27 cellular contexts compared by ENCODE assay signal in genomic region chr13:94325148-94325528, GRCh38.
A peak's percentile ranks its signal among the peaks of the same experiment; 100 is the strongest.
DNase-seq lines count a peak whose midpoint lies in the region; ATAC-seq and TF ChIP-seq lines count a peak whose summit lies in the region.
"Had no signal": no experiment of that assay in that cellular context is flagged by ENCODE, and none has a peak within 500 bp of the region (broad histone marks: within the 10 kb centered on the region; RNA-seq: fewer than 3 reads in every experiment).

No MANE protein-coding gene starts in this region.

- no peak for DNase-seq in activated CD8-positive, alpha-beta memory T cell treated with anti-CD3 and anti-CD28 coated beads, Interleukin-2, amount 10 ng/mL, durations not matched to agents 7 days and 5 days
- DNase-seq in activated CD8-positive, alpha-beta memory T cell treated with anti-CD3 and anti-CD28 coated beads for 24 hours = no peak
- DNase-seq in chondrocyte (ENCODE audit: low spot score) (no peak), mesothelial cell of epicardium (ENCODE audit: low spot score in 2 of 2, unreplicated experiment in 2 of 2) (no peak), KG1 (lab: John Stamatoyannopoulos, UW) (no peak), midbrain (lab: John Stamatoyannopoulos, UW) (no peak), NCI-H146 treated with DMSO at 0.1 percent for 48 hours (lab: John Stamatoyannopoulos, UW; ENCODE audit: unreplicated experiment) (no peak)
- DNase-seq: activated CD4-positive, alpha-beta T cell treated with anti-CD3 and anti-CD28 coated beads, Interleukin-2, amount 50 U/mL, for 4 hours; activated CD8-positive, alpha-beta memory T cell treated with anti-CD3 and anti-CD28 coated beads, Interleukin-2, amount 50 U/mL, for 48 hours; activated naive CD8-positive, alpha-beta T cell treated with anti-CD3 and anti-CD28 coated beads, Interleukin-2, amount 10 ng/mL, durations not matched to agents 7 days and 5 days; Calu3; cerebellar nuclear complex; foreskin keratinocyte; left lung; mucosa of descending colon; NCI-H1092; NCI-H2029; NCI-H82; stimulated activated CD4-positive, alpha-beta T cell treated with anti-CD3 and anti-CD28 coated beads, Interleukin-1b, Interleukin-23, amount 100 ng/mL, for 48 hours; T1000; upper lobe of left lung had no signal

- H3K27me3 ChIP-seq in subcutaneous abdominal adipose tissue (ENCODE audit: control insufficient read depth in 5 of 5, insufficient read depth in 4 of 5, low read length in 5 of 5) = no peaks in the 10 kb centered on the region
- H3K27me3 ChIP-seq: foreskin keratinocyte, upper lobe of left lung had no signal

- no peak overlapping the region for H3K4me3 ChIP-seq in subcutaneous abdominal adipose tissue (ENCODE audit: low read depth in 1 of 5, low read length in 5 of 5)
- H3K4me3 ChIP-seq: GM12878, HAP-1, left lung, mucosa of descending colon, upper lobe of left lung had no signal

- peaks cover 2 to 18% (median 13%) of the 10 kb centered on the region in 5 donors for H3K4me1 ChIP-seq in subcutaneous abdominal adipose tissue (ENCODE audit: control insufficient read depth in 5 of 5, insufficient read depth in 5 of 5, low read length in 5 of 5)
- H3K4me1 ChIP-seq: HAP-1 had no signal

- peak overlapping the region; percentile 99 for H3K27ac Mint-ChIP-seq in activated CD8-positive, alpha-beta memory T cell treated with anti-CD3 and anti-CD28 coated beads, Interleukin-2, amount 10 ng/mL, durations not matched to agents 7 days and 5 days
- H3K27ac Mint-ChIP-seq in chondrocyte (ENCODE audit: unreplicated experiment) = peak overlapping the region; percentile 91
- H3K27ac Mint-ChIP-seq in mesothelial cell of epicardium = peak overlapping the region; percentile 19
- H3K27ac Mint-ChIP-seq: WTC11 had no signal

- peak overlapping the region in 1 of 5 donors; percentile 37 for H3K9ac ChIP-seq in subcutaneous abdominal adipose tissue (ENCODE audit: low read length in 5 of 5)

- H3K27me3 Mint-ChIP-seq in activated CD8-positive, alpha-beta memory T cell treated with anti-CD3 and anti-CD28 coated beads, Interleukin-2, amount 10 ng/mL, durations not matched to agents 7 days and 5 days = peaks cover 3% of the 10 kb centered on the region
- H3K27me3 Mint-ChIP-seq in chondrocyte (ENCODE audit: low read depth) (no peaks in the 10 kb centered on the region), mesothelial cell of epicardium (ENCODE audit: low read depth) (no peaks in the 10 kb centered on the region)

- CTCF ChIA-PET in activated CD8-positive, alpha-beta memory T cell treated with anti-CD3 and anti-CD28 coated beads, Interleukin-2, amount 10 ng/mL, durations not matched to agents 7 days and 5 days (lab: Charles Lee) = no interaction called here

- no peaks in the 10 kb centered on the region for H3K36me3 ChIP-seq in subcutaneous abdominal adipose tissue (ENCODE audit: control insufficient read depth in 5 of 5, insufficient read depth in 5 of 5, low read length in 5 of 5)
- H3K36me3 ChIP-seq: HAP-1, left lung, neutrophil, upper lobe of left lung had no signal

- no peak overlapping the region for H3K4me3 Mint-ChIP-seq in activated CD8-positive, alpha-beta memory T cell treated with anti-CD3 and anti-CD28 coated beads, Interleukin-2, amount 10 ng/mL, durations not matched to agents 7 days and 5 days
- no peak overlapping the region for H3K4me3 Mint-ChIP-seq in chondrocyte (ENCODE audit: unreplicated experiment)
- no peak overlapping the region for H3K4me3 Mint-ChIP-seq in mesothelial cell of epicardium
- H3K4me3 Mint-ChIP-seq: WTC11 had no signal

- TF ChIP-seq CTCF in chondrocyte (IDR thresholded peaks at IDR 0.05) = no peak
- no peak for TF ChIP-seq CTCF in mesothelial cell of epicardium (IDR thresholded peaks at IDR 0.05; ENCODE audit: unreplicated experiment)

- H3K36me3 Mint-ChIP-seq in activated CD8-positive, alpha-beta memory T cell treated with anti-CD3 and anti-CD28 coated beads, Interleukin-2, amount 10 ng/mL, durations not matched to agents 7 days and 5 days = peaks cover 35% of the 10 kb centered on the region
- peaks cover 2% of the 10 kb centered on the region for H3K36me3 Mint-ChIP-seq in chondrocyte (ENCODE audit: low read depth)
- H3K36me3 Mint-ChIP-seq in mesothelial cell of epicardium = peaks cover 11% of the 10 kb centered on the region
- H3K36me3 Mint-ChIP-seq: WTC11 had no signal

- peak overlapping the region; percentile 53 for H3K27ac ChIP-seq in subcutaneous abdominal adipose tissue (ENCODE audit: low read depth, low read length)
- H3K27ac ChIP-seq: epithelial cell of prostate, foreskin keratinocyte, left lung, neutrophil, upper lobe of left lung had no signal

- peaks cover 6% of the 10 kb centered on the region for H3K9me3 Mint-ChIP-seq in activated CD8-positive, alpha-beta memory T cell treated with anti-CD3 and anti-CD28 coated beads, Interleukin-2, amount 10 ng/mL, durations not matched to agents 7 days and 5 days (ENCODE audit: low read depth)
- peaks cover 7% of the 10 kb centered on the region for H3K9me3 Mint-ChIP-seq in chondrocyte (ENCODE audit: low read depth)
- H3K9me3 Mint-ChIP-seq in mesothelial cell of epicardium = peaks cover 13% of the 10 kb centered on the region

- ATAC-seq in activated CD8-positive, alpha-beta memory T cell treated with anti-CD3 and anti-CD28 coated beads, Interleukin-2, amount 10 ng/mL, durations not matched to agents 7 days and 5 days = no peak
- ATAC-seq: foreskin keratinocyte, GM12878, left lung, mucosa of descending colon, WTC11 had no signal

- peaks cover 76% of the 10 kb centered on the region for H3K4me1 Mint-ChIP-seq in activated CD8-positive, alpha-beta memory T cell treated with anti-CD3 and anti-CD28 coated beads, Interleukin-2, amount 10 ng/mL, durations not matched to agents 7 days and 5 days
- H3K4me1 Mint-ChIP-seq in chondrocyte (ENCODE audit: low read depth) = peaks cover 63% of the 10 kb centered on the region
- H3K4me1 Mint-ChIP-seq in mesothelial cell of epicardium = peaks cover 49% of the 10 kb centered on the region

- H3K9me3 ChIP-seq in subcutaneous abdominal adipose tissue (ENCODE audit: control insufficient read depth in 5 of 5, low read length in 5 of 5) = no peaks in the 10 kb centered on the region
- H3K9me3 ChIP-seq: HAP-1, left lung, mucosa of descending colon, neutrophil, upper lobe of left lung had no signal

Comparison
In these comparisons a context has a peak if more than half of its experiments do, and no peak if none do; other contexts are left out.
1. H3K27ac Mint-ChIP-seq: peak in every context shown above with its lines; median percentile 99 in activated CD8-positive, alpha-beta memory T cell treated with anti-CD3 and anti-CD28 coated beads, Interleukin-2, amount 10 ng/mL, durations not matched to agents 7 days and 5 days; 91 in chondrocyte; 19 in mesothelial cell of epicardium.